31 cellular contexts compared by ENCODE assay signal in genomic region chr4:8591114-8591513, GRCh38. TPM values are rescaled to one million over a fixed set of nuclear protein-coding genes. Genes with fewer than 3 reads are reported as not detected.
"Had no signal": no experiment of that assay in that cellular context is flagged by ENCODE, and none has a peak within 500 bp of the region (broad histone marks: within the 10 kb centered on the region; RNA-seq: fewer than 3 reads in every experiment).

No MANE protein-coding gene starts in this region.

- H3K27me3 ChIP-seq: vagina had no signal

- DNase-seq: cortex of kidney; dorsolateral prefrontal cortex; effector CD4-positive, alpha-beta T cell; foreskin fibroblast; gastrocnemius medialis; hippocampal formation; kidney glomerular epithelial cell; mammary epithelial cell; mesendoderm; midbrain; naive thymus-derived CD4-positive, alpha-beta T cell; stimulated activated CD4-positive, alpha-beta T cell treated with anti-CD3 and anti-CD28 coated beads, Interleukin-12 subunit alpha, Interleukin-12 subunit beta, amount 100 ng/mL, for 4 hours; stimulated activated CD4-positive, alpha-beta T cell treated with anti-CD3 and anti-CD28 coated beads, Interleukin-1b, Interleukin-23, amount 100 ng/mL, for 48 hours; stimulated activated CD4-positive, alpha-beta T cell treated with anti-CD3 and anti-CD28 coated beads, Interleukin-4, amount 100 ng/mL, for 1 hour; stimulated activated CD8-positive, alpha-beta memory T cell treated with anti-CD3 and anti-CD28 coated beads, Interleukin-4, amount 100 ng/mL, for 48 hours; stimulated activated naive CD4-positive, alpha-beta T cell; stimulated activated naive CD8-positive, alpha-beta T cell treated with anti-CD3 and anti-CD28 coated beads, Interleukin-15, amount 100 ng/mL, for 72 hours; transverse colon had no signal

- H3K27ac ChIP-seq: epithelial cell of prostate, gastrocnemius medialis, heart left ventricle, prostate gland, right atrium auricular region, suprapubic skin, transverse colon, vagina had no signal

- H3K4me3 ChIP-seq: dorsolateral prefrontal cortex, gastrocnemius medialis, heart left ventricle, prostate gland, right atrium auricular region, smooth muscle cell, suprapubic skin, transverse colon, vagina had no signal

- H3K36me3 ChIP-seq: gastrocnemius medialis, heart left ventricle, prostate gland, right atrium auricular region, suprapubic skin, transverse colon, vagina had no signal

- FAIRE-seq: islet of Langerhans had no signal

- H3K4me1 ChIP-seq: gastrocnemius medialis, transverse colon had no signal

- ATAC-seq: esophagus mucosa; gastrocnemius medialis; heart left ventricle; naive thymus-derived CD4-positive, alpha-beta T cell; sciatic nerve; stimulated activated naive CD8-positive, alpha-beta T cell treated with anti-CD3 and anti-CD28 coated beads, Interleukin-15, amount 100 ng/mL, for 72 hours had no signal

- H3K9me3 ChIP-seq: gastrocnemius medialis, heart left ventricle, prostate gland, right atrium auricular region, suprapubic skin, transverse colon, vagina had no signal

- H3K4me2 ChIP-seq: smooth muscle cell had no signal

RNA-seq across cellular contexts. Expression of gene CPZ, which starts 1.5 kb away (rescaled TPM):
- total RNA-seq: gastrocnemius medialis; mammary epithelial cell; naive thymus-derived CD4-positive, alpha-beta T cell; neural crest cell had no signal
- polyA plus RNA-seq: mammary epithelial cell; naive thymus-derived CD4-positive, alpha-beta T cell had no signal

RNA-seq across cellular contexts. Expression of gene GPR78, which starts 10.9 kb away (rescaled TPM):
- total RNA-seq: gastrocnemius medialis; glomerular endothelial cell; lower leg skin; mammary epithelial cell; naive thymus-derived CD4-positive, alpha-beta T cell; neural crest cell; right atrium auricular region; smooth muscle cell; suprapubic skin had no signal
- polyA plus RNA-seq: heart left ventricle; mammary epithelial cell; naive thymus-derived CD4-positive, alpha-beta T cell had no signal
